ENCODE assay signal across 1 cellular context in the genomic region with DNA sequence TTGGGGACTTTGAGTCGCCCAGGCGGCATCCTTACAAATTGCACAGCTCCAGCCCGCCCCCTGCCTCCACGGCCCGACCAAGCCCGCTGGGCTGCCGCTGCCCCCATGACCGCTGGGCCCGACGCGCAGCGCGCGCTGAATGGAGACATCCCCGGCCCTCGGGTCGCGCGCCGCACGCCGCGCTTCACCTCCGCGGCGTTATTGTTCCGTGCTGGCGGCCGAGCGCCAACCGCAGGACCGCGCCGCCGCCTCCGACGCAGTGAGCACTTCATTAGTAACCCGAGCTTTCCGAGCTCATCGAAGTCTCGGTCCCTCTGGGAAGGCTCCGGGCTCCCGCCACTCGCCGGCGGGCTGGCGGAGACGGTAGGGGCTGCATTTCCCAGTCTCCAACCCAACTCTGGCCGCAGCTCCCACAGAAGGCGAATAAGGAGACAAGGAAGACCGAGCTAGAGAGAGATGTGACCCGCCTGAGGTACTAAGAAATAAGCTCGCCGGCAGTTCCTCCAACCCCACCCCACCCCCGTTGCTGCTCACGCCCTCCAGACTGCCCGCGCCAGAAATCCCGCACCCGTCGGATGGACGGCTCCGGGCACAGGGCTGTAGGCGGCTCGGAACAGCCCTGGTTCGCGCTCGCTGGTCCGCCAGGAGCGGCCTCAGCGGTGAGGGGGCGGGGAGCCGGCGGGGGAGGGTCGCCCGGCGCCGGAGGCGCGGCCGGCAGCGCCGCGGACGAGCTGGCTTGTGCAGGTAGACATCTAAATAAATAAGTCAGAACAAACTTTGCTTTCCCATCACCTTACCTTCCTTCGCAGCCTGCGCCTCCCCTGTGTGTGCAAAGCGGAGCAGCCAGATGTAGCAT.
TF ChIP-seq lines count a peak whose summit lies in the region.

No MANE protein-coding gene starts in this region.

TF ChIP-seq in WTC11, 78 proteins besides CTCF, POLR2A, EP300 and RAD21 (continued from another document and continues in another):
- TF ChIP-seq, protein P1, sequence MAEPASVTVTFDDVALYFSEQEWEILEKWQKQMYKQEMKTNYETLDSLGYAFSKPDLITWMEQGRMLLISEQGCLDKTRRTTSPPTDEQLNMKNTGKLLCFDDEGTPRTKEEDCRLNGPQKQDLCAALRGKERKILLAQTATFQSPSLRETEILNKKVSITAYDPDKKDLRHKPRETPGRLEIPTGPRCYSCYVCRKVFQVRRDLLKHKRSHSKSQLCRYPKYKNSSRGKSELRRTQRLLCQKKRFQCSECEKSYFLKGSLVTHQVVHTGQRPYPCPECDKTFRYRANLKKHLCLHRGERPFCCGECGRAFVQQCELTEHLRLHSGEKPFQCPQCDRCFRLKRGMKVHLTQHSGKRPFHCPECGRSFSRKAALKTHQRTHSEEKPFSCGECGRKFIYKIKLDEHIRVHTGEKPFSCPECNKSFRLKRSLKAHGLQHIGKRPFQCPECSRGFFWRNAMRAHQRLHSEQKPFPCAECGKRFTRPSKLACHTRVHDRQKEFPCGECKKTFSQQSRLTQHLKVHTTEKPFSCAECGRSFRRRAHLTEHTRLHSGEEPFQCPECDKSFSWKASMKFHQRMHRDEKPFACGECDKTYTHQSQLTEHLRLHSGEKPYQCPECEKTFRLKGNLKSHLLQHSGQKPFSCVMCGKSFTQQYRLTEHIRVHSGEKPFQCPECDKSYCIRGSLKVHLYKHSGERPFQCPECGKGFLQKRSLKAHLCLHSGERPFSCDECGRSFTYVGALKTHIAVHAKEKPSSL (CRISPR knock-in tag; conservative IDR thresholded peaks at IDR 0.05): no peak
- TF ChIP-seq NR1H2 (CRISPR knock-in tag; IDR thresholded peaks at IDR 0.05) (no peak), ZNF416 (CRISPR knock-in tag; IDR thresholded peaks at IDR 0.05) (no peak), NFYB (CRISPR knock-in tag; conservative IDR thresholded peaks at IDR 0.05; ENCODE audit: low read depth) (no peak), ZNF232 (CRISPR knock-in tag; IDR thresholded peaks at IDR 0.05) (0 out of 2 replicates have a peak, but pooled peaks have one; percentile 42), GRHL2 (CRISPR knock-in tag; IDR thresholded peaks at IDR 0.05; ENCODE audit: insufficient replicate concordance, severe bottlenecking) (no peak), FOXK1 (CRISPR knock-in tag; IDR thresholded peaks at IDR 0.05) (peak; percentile 21; the same call in 1 of the 2 replicates), SOX15 (CRISPR knock-in tag; IDR thresholded peaks at IDR 0.05) (no peak), TEAD1 (CRISPR knock-in tag; IDR thresholded peaks at IDR 0.05) (no peak), ZBTB21 (CRISPR knock-in tag; IDR thresholded peaks at IDR 0.05; ENCODE audit: borderline replicate concordance) (no peak), CBFB (CRISPR knock-in tag; IDR thresholded peaks at IDR 0.05; ENCODE audit: low read depth) (peak; percentile 34; the same call in 1 of the 2 replicates), ZNF121 (CRISPR knock-in tag; IDR thresholded peaks at IDR 0.05) (no peak), SMAD3 (CRISPR knock-in tag; IDR thresholded peaks at IDR 0.05; ENCODE audit: borderline replicate concordance) (no peak), TP53 (CRISPR knock-in tag; IDR thresholded peaks at IDR 0.05) (no peak; the same call in 1 of the 2 replicates), RELA (CRISPR knock-in tag; IDR thresholded peaks at IDR 0.05; ENCODE audit: borderline replicate concordance) (no peak)
- TF ChIP-seq, protein P2, sequence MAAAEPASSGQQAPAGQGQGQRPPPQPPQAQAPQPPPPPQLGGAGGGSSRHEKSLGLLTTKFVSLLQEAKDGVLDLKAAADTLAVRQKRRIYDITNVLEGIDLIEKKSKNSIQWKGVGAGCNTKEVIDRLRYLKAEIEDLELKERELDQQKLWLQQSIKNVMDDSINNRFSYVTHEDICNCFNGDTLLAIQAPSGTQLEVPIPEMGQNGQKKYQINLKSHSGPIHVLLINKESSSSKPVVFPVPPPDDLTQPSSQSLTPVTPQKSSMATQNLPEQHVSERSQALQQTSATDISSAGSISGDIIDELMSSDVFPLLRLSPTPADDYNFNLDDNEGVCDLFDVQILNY (CRISPR knock-in tag; IDR thresholded peaks at IDR 0.05): peak; percentile 55; the same call in 1 of the 2 replicates
- TF ChIP-seq, protein P3, sequence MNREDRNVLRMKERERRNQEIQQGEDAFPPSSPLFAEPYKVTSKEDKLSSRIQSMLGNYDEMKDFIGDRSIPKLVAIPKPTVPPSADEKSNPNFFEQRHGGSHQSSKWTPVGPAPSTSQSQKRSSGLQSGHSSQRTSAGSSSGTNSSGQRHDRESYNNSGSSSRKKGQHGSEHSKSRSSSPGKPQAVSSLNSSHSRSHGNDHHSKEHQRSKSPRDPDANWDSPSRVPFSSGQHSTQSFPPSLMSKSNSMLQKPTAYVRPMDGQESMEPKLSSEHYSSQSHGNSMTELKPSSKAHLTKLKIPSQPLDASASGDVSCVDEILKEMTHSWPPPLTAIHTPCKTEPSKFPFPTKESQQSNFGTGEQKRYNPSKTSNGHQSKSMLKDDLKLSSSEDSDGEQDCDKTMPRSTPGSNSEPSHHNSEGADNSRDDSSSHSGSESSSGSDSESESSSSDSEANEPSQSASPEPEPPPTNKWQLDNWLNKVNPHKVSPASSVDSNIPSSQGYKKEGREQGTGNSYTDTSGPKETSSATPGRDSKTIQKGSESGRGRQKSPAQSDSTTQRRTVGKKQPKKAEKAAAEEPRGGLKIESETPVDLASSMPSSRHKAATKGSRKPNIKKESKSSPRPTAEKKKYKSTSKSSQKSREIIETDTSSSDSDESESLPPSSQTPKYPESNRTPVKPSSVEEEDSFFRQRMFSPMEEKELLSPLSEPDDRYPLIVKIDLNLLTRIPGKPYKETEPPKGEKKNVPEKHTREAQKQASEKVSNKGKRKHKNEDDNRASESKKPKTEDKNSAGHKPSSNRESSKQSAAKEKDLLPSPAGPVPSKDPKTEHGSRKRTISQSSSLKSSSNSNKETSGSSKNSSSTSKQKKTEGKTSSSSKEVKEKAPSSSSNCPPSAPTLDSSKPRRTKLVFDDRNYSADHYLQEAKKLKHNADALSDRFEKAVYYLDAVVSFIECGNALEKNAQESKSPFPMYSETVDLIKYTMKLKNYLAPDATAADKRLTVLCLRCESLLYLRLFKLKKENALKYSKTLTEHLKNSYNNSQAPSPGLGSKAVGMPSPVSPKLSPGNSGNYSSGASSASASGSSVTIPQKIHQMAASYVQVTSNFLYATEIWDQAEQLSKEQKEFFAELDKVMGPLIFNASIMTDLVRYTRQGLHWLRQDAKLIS (CRISPR knock-in tag; IDR thresholded peaks at IDR 0.05; ENCODE audit: borderline replicate concordance): no peak
- TF ChIP-seq, protein P4, sequence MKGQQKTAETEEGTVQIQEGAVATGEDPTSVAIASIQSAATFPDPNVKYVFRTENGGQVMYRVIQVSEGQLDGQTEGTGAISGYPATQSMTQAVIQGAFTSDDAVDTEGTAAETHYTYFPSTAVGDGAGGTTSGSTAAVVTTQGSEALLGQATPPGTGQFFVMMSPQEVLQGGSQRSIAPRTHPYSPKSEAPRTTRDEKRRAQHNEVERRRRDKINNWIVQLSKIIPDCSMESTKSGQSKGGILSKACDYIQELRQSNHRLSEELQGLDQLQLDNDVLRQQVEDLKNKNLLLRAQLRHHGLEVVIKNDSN (CRISPR knock-in tag; IDR thresholded peaks at IDR 0.05): no peak
- TF ChIP-seq, protein P5, sequence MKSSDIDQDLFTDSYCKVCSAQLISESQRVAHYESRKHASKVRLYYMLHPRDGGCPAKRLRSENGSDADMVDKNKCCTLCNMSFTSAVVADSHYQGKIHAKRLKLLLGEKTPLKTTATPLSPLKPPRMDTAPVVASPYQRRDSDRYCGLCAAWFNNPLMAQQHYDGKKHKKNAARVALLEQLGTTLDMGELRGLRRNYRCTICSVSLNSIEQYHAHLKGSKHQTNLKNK (CRISPR knock-in tag; IDR thresholded peaks at IDR 0.05): no peak
- TF ChIP-seq, protein P6, sequence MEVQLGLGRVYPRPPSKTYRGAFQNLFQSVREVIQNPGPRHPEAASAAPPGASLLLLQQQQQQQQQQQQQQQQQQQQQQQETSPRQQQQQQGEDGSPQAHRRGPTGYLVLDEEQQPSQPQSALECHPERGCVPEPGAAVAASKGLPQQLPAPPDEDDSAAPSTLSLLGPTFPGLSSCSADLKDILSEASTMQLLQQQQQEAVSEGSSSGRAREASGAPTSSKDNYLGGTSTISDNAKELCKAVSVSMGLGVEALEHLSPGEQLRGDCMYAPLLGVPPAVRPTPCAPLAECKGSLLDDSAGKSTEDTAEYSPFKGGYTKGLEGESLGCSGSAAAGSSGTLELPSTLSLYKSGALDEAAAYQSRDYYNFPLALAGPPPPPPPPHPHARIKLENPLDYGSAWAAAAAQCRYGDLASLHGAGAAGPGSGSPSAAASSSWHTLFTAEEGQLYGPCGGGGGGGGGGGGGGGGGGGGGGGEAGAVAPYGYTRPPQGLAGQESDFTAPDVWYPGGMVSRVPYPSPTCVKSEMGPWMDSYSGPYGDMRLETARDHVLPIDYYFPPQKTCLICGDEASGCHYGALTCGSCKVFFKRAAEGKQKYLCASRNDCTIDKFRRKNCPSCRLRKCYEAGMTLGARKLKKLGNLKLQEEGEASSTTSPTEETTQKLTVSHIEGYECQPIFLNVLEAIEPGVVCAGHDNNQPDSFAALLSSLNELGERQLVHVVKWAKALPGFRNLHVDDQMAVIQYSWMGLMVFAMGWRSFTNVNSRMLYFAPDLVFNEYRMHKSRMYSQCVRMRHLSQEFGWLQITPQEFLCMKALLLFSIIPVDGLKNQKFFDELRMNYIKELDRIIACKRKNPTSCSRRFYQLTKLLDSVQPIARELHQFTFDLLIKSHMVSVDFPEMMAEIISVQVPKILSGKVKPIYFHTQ (CRISPR knock-in tag; IDR thresholded peaks at IDR 0.05): no peak
- TF ChIP-seq, protein P7, sequence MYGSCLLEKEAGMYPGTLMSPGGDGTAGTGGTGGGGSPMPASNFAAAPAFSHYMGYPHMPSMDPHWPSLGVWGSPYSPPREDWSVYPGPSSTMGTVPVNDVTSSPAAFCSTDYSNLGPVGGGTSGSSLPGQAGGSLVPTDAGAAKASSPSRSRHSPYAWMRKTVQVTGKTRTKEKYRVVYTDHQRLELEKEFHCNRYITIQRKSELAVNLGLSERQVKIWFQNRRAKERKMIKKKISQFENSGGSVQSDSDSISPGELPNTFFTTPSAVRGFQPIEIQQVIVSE (CRISPR knock-in tag; IDR thresholded peaks at IDR 0.05; ENCODE audit: borderline replicate concordance): no peak
- TF ChIP-seq, protein P8, sequence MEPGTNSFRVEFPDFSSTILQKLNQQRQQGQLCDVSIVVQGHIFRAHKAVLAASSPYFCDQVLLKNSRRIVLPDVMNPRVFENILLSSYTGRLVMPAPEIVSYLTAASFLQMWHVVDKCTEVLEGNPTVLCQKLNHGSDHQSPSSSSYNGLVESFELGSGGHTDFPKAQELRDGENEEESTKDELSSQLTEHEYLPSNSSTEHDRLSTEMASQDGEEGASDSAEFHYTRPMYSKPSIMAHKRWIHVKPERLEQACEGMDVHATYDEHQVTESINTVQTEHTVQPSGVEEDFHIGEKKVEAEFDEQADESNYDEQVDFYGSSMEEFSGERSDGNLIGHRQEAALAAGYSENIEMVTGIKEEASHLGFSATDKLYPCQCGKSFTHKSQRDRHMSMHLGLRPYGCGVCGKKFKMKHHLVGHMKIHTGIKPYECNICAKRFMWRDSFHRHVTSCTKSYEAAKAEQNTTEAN (CRISPR knock-in tag; IDR thresholded peaks at IDR 0.05): no peak
- TF ChIP-seq, protein P9, sequence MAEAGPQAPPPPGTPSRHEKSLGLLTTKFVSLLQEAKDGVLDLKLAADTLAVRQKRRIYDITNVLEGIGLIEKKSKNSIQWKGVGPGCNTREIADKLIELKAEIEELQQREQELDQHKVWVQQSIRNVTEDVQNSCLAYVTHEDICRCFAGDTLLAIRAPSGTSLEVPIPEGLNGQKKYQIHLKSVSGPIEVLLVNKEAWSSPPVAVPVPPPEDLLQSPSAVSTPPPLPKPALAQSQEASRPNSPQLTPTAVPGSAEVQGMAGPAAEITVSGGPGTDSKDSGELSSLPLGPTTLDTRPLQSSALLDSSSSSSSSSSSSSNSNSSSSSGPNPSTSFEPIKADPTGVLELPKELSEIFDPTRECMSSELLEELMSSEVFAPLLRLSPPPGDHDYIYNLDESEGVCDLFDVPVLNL (CRISPR knock-in tag; IDR thresholded peaks at IDR 0.05; ENCODE audit: borderline replicate concordance, low read depth): no peak
- TF ChIP-seq, protein P10, sequence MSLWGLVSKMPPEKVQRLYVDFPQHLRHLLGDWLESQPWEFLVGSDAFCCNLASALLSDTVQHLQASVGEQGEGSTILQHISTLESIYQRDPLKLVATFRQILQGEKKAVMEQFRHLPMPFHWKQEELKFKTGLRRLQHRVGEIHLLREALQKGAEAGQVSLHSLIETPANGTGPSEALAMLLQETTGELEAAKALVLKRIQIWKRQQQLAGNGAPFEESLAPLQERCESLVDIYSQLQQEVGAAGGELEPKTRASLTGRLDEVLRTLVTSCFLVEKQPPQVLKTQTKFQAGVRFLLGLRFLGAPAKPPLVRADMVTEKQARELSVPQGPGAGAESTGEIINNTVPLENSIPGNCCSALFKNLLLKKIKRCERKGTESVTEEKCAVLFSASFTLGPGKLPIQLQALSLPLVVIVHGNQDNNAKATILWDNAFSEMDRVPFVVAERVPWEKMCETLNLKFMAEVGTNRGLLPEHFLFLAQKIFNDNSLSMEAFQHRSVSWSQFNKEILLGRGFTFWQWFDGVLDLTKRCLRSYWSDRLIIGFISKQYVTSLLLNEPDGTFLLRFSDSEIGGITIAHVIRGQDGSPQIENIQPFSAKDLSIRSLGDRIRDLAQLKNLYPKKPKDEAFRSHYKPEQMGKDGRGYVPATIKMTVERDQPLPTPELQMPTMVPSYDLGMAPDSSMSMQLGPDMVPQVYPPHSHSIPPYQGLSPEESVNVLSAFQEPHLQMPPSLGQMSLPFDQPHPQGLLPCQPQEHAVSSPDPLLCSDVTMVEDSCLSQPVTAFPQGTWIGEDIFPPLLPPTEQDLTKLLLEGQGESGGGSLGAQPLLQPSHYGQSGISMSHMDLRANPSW (CRISPR knock-in tag; conservative IDR thresholded peaks at IDR 0.05; ENCODE audit: low read depth): no peak
- TF ChIP-seq, protein P11, sequence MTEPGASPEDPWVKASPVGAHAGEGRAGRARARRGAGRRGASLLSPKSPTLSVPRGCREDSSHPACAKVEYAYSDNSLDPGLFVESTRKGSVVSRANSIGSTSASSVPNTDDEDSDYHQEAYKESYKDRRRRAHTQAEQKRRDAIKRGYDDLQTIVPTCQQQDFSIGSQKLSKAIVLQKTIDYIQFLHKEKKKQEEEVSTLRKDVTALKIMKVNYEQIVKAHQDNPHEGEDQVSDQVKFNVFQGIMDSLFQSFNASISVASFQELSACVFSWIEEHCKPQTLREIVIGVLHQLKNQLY (CRISPR knock-in tag; IDR thresholded peaks at IDR 0.05): no peak
- TF ChIP-seq, protein P12, sequence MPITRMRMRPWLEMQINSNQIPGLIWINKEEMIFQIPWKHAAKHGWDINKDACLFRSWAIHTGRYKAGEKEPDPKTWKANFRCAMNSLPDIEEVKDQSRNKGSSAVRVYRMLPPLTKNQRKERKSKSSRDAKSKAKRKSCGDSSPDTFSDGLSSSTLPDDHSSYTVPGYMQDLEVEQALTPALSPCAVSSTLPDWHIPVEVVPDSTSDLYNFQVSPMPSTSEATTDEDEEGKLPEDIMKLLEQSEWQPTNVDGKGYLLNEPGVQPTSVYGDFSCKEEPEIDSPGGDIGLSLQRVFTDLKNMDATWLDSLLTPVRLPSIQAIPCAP (CRISPR knock-in tag; IDR thresholded peaks at IDR 0.05): no peak
- TF ChIP-seq, protein P13, sequence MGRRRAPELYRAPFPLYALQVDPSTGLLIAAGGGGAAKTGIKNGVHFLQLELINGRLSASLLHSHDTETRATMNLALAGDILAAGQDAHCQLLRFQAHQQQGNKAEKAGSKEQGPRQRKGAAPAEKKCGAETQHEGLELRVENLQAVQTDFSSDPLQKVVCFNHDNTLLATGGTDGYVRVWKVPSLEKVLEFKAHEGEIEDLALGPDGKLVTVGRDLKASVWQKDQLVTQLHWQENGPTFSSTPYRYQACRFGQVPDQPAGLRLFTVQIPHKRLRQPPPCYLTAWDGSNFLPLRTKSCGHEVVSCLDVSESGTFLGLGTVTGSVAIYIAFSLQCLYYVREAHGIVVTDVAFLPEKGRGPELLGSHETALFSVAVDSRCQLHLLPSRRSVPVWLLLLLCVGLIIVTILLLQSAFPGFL (CRISPR knock-in tag; IDR thresholded peaks at IDR 0.05; ENCODE audit: borderline replicate concordance): no peak
